1 cellular context compared by ENCODE assay signal in genomic region chr6:52390361-52390727, GRCh38.
TF ChIP-seq lines count a peak whose summit lies in the region.

No MANE protein-coding gene starts in this region.

TF ChIP-seq in HepG2, 621 proteins besides CTCF, POLR2A, EP300 and RAD21 (continued from another document):
- TF ChIP-seq THAP7 (CRISPR knock-in tag; IDR thresholded peaks at IDR 0.05) (no peak), RXRB (CRISPR knock-in tag; IDR thresholded peaks at IDR 0.05; ENCODE audit: borderline replicate concordance) (peak; percentile 55; the same call in 1 of the 2 replicates), CBX1 (IDR thresholded peaks at IDR 0.05; ENCODE audit: low read depth) (no peak), JUNB (CRISPR knock-in tag; IDR thresholded peaks at IDR 0.05; ENCODE audit: borderline replicate concordance) (peak; percentile 48; the same call in 1 of the 2 replicates), RARG (CRISPR knock-in tag; IDR thresholded peaks at IDR 0.05; ENCODE audit: low read depth) (0 out of 2 replicates have a peak, but pooled peaks have one; percentile 64), ZBTB3 (CRISPR knock-in tag; IDR thresholded peaks at IDR 0.05; ENCODE audit: borderline replicate concordance, low read depth) (0 out of 2 replicates have a peak, but pooled peaks have one; percentile 48), ZBTB7A (CRISPR knock-in tag; IDR thresholded peaks at IDR 0.05) (no peak), RBFOX2 (IDR thresholded peaks at IDR 0.05; ENCODE audit: low read depth, low read length) (peak; percentile 33; the same call in 1 of the 2 replicates), DRAP1 (CRISPR knock-in tag; IDR thresholded peaks at IDR 0.05) (peak; percentile 50; the same call in 1 of the 2 replicates), ZNF543 (CRISPR knock-in tag; IDR thresholded peaks at IDR 0.05) (no peak), ATF3 (CRISPR knock-in tag; IDR thresholded peaks at IDR 0.05) (0 out of 2 replicates have a peak, but pooled peaks have one; percentile 46), ARID5B (CRISPR knock-in tag; IDR thresholded peaks at IDR 0.05) (peak; percentile 54; the same call in 1 of the 2 replicates), MED1 (CRISPR knock-in tag; IDR thresholded peaks at IDR 0.05) (peak; percentile 42), FOSL2 (CRISPR knock-in tag; IDR thresholded peaks at IDR 0.05) (peak; percentile 95), MIER3 (CRISPR knock-in tag; IDR thresholded peaks at IDR 0.05; ENCODE audit: borderline replicate concordance) (peak; percentile 17; the same call in 1 of the 2 replicates), RARA (CRISPR knock-in tag; IDR thresholded peaks at IDR 0.05) (peak; percentile 24; the same call in 1 of the 2 replicates), HDAC2 (CRISPR knock-in tag; IDR thresholded peaks at IDR 0.05) (0 out of 2 replicates have a peak, but pooled peaks have one; percentile 17), PATZ1 (CRISPR knock-in tag; IDR thresholded peaks at IDR 0.05) (no peak; the same call in none of the 2 replicates), FOSL1 (CRISPR knock-in tag; IDR thresholded peaks at IDR 0.05; ENCODE audit: borderline replicate concordance) (peak; percentile 83), ZNF652 (CRISPR knock-in tag; IDR thresholded peaks at IDR 0.05; ENCODE audit: borderline replicate concordance, low read depth) (peak; percentile 45; the same call in 1 of the 2 replicates), POLR2AphosphoS5 (IDR thresholded peaks at IDR 0.05; ENCODE audit: low read depth, low read length) (peak; percentile 12; the same call in 1 of the 2 replicates), POLR2G (IDR thresholded peaks at IDR 0.05; ENCODE audit: low read depth, low read length) (peak; percentile 68), ZKSCAN8 (CRISPR knock-in tag; IDR thresholded peaks at IDR 0.05; ENCODE audit: borderline replicate concordance) (0 out of 2 replicates have a peak, but pooled peaks have one; percentile 46), PTBP1 (IDR thresholded peaks at IDR 0.05; ENCODE audit: low read depth, low read length, poor library complexity, severe bottlenecking) (no peak), ZNF205 (CRISPR knock-in tag; IDR thresholded peaks at IDR 0.05) (no peak), SRY (CRISPR knock-in tag; IDR thresholded peaks at IDR 0.05) (no peak), ARNT2 (CRISPR knock-in tag; IDR thresholded peaks at IDR 0.05; ENCODE audit: low read depth) (no peak), ERF (CRISPR knock-in tag; IDR thresholded peaks at IDR 0.05) (peak; percentile 42; the same call in 1 of the 2 replicates), JUND (CRISPR knock-in tag; IDR thresholded peaks at IDR 0.05) (peak; percentile 74; the same call in 1 of the 2 replicates), SETDB1 (CRISPR knock-in tag; IDR thresholded peaks at IDR 0.05; ENCODE audit: borderline replicate concordance) (no peak), IKZF1 (IDR thresholded peaks at IDR 0.05) (no peak), ZBTB43 (CRISPR knock-in tag; conservative IDR thresholded peaks at IDR 0.05) (no peak), MTERF4 (CRISPR knock-in tag; IDR thresholded peaks at IDR 0.05) (no peak), IRF2 (CRISPR knock-in tag; IDR thresholded peaks at IDR 0.05) (peak; percentile 49; the same call in 1 of the 2 replicates), FOXO1 (CRISPR knock-in tag; IDR thresholded peaks at IDR 0.05) (no peak), TARDBP (CRISPR knock-in tag; IDR thresholded peaks at IDR 0.05) (peak; percentile 21; the same call in 1 of the 2 replicates), FOXC1 (CRISPR knock-in tag; IDR thresholded peaks at IDR 0.05; ENCODE audit: borderline replicate concordance) (no peak), KLF6 (CRISPR knock-in tag; IDR thresholded peaks at IDR 0.05) (peak; percentile 7; the same call in 1 of the 2 replicates), ZGPAT (CRISPR knock-in tag; IDR thresholded peaks at IDR 0.05) (0 out of 2 replicates have a peak, but pooled peaks have one; percentile 10), ZNF687 (CRISPR knock-in tag; IDR thresholded peaks at IDR 0.05) (no peak), TBP (CRISPR knock-in tag; IDR thresholded peaks at IDR 0.05) (no peak)
